ENCODE assay signal across 1 cellular context in genomic region chrX:11427082-11428033, GRCh38.
TF ChIP-seq lines count a peak whose summit lies in the region.

No MANE protein-coding gene starts in this region.

TF ChIP-seq in K562, 482 proteins besides CTCF, POLR2A, EP300 and RAD21 (continued from another document):
- TF ChIP-seq VEZF1 (CRISPR knock-in tag; IDR thresholded peaks at IDR 0.05) (peak; percentile 67), SREBF1 (IDR thresholded peaks at IDR 0.05; ENCODE audit: borderline replicate concordance, low read depth, low read length) (no peak), NR3C1 (CRISPR knock-in tag; IDR thresholded peaks at IDR 0.05) (no peak), ATF7 (IDR thresholded peaks at IDR 0.05) (peak; percentile 61), RCOR1 (IDR thresholded peaks at IDR 0.05; ENCODE audit: borderline replicate concordance in 1 of 2, low read depth in 2 of 2, low read length in 2 of 2) (peak in 1 of 2 experiments; percentile 34; a peak in 1 of 4 replicates), CBFA2T3 (IDR thresholded peaks at IDR 0.05) (peak; percentile 27), TAF7 (tag; IDR thresholded peaks at IDR 0.05) (0 out of 2 replicates have a peak, but pooled peaks have one; percentile 30), TCF3 (CRISPR knock-in tag; IDR thresholded peaks at IDR 0.05) (peak; percentile 21; the same call in 1 of the 2 replicates), SRSF1 (IDR thresholded peaks at IDR 0.05; ENCODE audit: low read depth, low read length) (no peak), CREB3 (tag; conservative IDR thresholded peaks at IDR 0.05; ENCODE audit: low read depth) (no peak), TBP (optimal IDR thresholded peaks at IDR 0.05; ENCODE audit: low read depth, low read length) (peak; percentile 51), THAP12 (CRISPR knock-in tag; IDR thresholded peaks at IDR 0.05) (peak; percentile 68), STAT6 (CRISPR knock-in tag; IDR thresholded peaks at IDR 0.05) (0 out of 2 replicates have a peak, but pooled peaks have one; percentile 42), ZNF77 (CRISPR knock-in tag; IDR thresholded peaks at IDR 0.05) (no peak), HEY1 (CRISPR knock-in tag; IDR thresholded peaks at IDR 0.05; ENCODE audit: borderline replicate concordance) (no peak), KDM5B (IDR thresholded peaks at IDR 0.05; ENCODE audit: insufficient replicate concordance, low read depth, low read length) (peak; percentile 52), MTA3 (IDR thresholded peaks at IDR 0.05; ENCODE audit: borderline replicate concordance) (peak; percentile 57; the same call in 1 of the 2 replicates), GABPB1 (CRISPR knock-in tag; IDR thresholded peaks at IDR 0.05) (peak; percentile 86), ZNF584 (CRISPR knock-in tag; IDR thresholded peaks at IDR 0.05; ENCODE audit: low read depth) (peak; percentile 67; the same call in 1 of the 2 replicates), ZZZ3 (IDR thresholded peaks at IDR 0.05) (no peak), RB1 (IDR thresholded peaks at IDR 0.05; ENCODE audit: low read depth) (peak; percentile 33; the same call in 1 of the 2 replicates), CREM (IDR thresholded peaks at IDR 0.05; ENCODE audit: low read depth) (peak; percentile 87), CREBBP (IDR thresholded peaks at IDR 0.05; ENCODE audit: low read depth, low read length) (no peak)
